Comparison of ENCODE assay signal across 24 cellular contexts in genomic region chr5:112552791-112553190, GRCh38.
"Had no signal": no experiment of that assay in that cellular context is flagged by ENCODE, and none has a peak within 500 bp of the region (broad histone marks: within the 10 kb centered on the region; RNA-seq: fewer than 3 reads in every experiment).

No MANE protein-coding gene starts in this region.

- ATAC-seq: effector memory CD8-positive, alpha-beta T cell; gastroesophageal sphincter; left cardiac atrium; lower lobe of right lung; natural killer cell; stimulated activated effector memory CD8-positive, alpha-beta T cell treated with anti-CD3 and anti-CD28 coated beads, Interleukin-12 subunit alpha, Interleukin-12 subunit beta, amount 100 ng/mL, for 72 hours; stimulated activated naive CD8-positive, alpha-beta T cell treated with anti-CD3 and anti-CD28 coated beads, Interleukin-15, Interleukin-2, amounts not matched to agents 100 U/mL and 50 U/mL, for 24 hours had no signal

- H3K27ac Mint-ChIP-seq: effector memory CD8-positive, alpha-beta T cell; memory B cell; mesothelial cell of epicardium; natural killer cell had no signal

- H3K4me1 ChIP-seq: esophagus squamous epithelium, lower lobe of right lung, testis had no signal

- H3K36me3 ChIP-seq: esophagus squamous epithelium, gastroesophageal sphincter, left ventricle myocardium inferior, lower lobe of right lung, ovary, right atrium auricular region, sigmoid colon, tibial nerve had no signal

- H3K36me3 Mint-ChIP-seq: memory B cell; mesothelial cell of epicardium; natural killer cell; stimulated activated effector memory CD8-positive, alpha-beta T cell treated with anti-CD3 and anti-CD28 coated beads, Interleukin-12 subunit alpha, Interleukin-12 subunit beta, amount 100 ng/mL, for 72 hours had no signal

- H3K4me3 ChIP-seq: esophagus squamous epithelium, gastroesophageal sphincter, left ventricle myocardium inferior, lower lobe of right lung, ovary, right atrium auricular region, sigmoid colon, testis, tibial nerve had no signal

- H3K27me3 ChIP-seq: esophagus squamous epithelium, gastroesophageal sphincter, ovary, right atrium auricular region, sigmoid colon, testis, tibial nerve had no signal

- H3K9me3 ChIP-seq: esophagus squamous epithelium, gastroesophageal sphincter, left ventricle myocardium inferior, lower lobe of right lung, ovary, right atrium auricular region, sigmoid colon, testis, tibial nerve had no signal

- H3K27ac ChIP-seq: esophagus squamous epithelium, gastroesophageal sphincter, left ventricle myocardium inferior, lower lobe of right lung, ovary, right atrium auricular region, sigmoid colon, testis, tibial nerve had no signal

- H3K9me3 Mint-ChIP-seq: effector memory CD8-positive, alpha-beta T cell; memory B cell; mesothelial cell of epicardium; natural killer cell; neural crest cell; stimulated activated effector memory CD8-positive, alpha-beta T cell treated with anti-CD3 and anti-CD28 coated beads, Interleukin-12 subunit alpha, Interleukin-12 subunit beta, amount 100 ng/mL, for 72 hours had no signal

- H3K27me3 Mint-ChIP-seq: memory B cell had no signal

- H3K4me1 Mint-ChIP-seq: stimulated activated effector memory CD8-positive, alpha-beta T cell treated with anti-CD3 and anti-CD28 coated beads, Interleukin-12 subunit alpha, Interleukin-12 subunit beta, amount 100 ng/mL, for 72 hours had no signal

- H3K4me3 Mint-ChIP-seq: effector memory CD8-positive, alpha-beta T cell; memory B cell; mesothelial cell of epicardium; natural killer cell; neural crest cell; stimulated activated effector memory CD8-positive, alpha-beta T cell treated with anti-CD3 and anti-CD28 coated beads, Interleukin-12 subunit alpha, Interleukin-12 subunit beta, amount 100 ng/mL, for 72 hours had no signal

- FAIRE-seq: small intestine had no signal

- DNase-seq: effector memory CD8-positive, alpha-beta T cell; esophagus squamous epithelium; foreskin fibroblast; glutamatergic neuron; islet precursor cell; left cardiac atrium; left ventricle myocardium inferior; lower lobe of right lung; natural killer cell; ovary; sigmoid colon; stimulated activated CD4-positive, alpha-beta T cell treated with anti-CD3 and anti-CD28 coated beads, Interleukin-12 subunit alpha, Interleukin-12 subunit beta, amount 100 ng/mL, for 4 hours; stimulated activated CD4-positive, alpha-beta T cell treated with anti-CD3 and anti-CD28 coated beads, Interleukin-2, amount 100 ng/mL, for 48 hours; stimulated activated CD8-positive, alpha-beta memory T cell treated with anti-CD3 and anti-CD28 coated beads, Interleukin-4, amount 100 ng/mL, for 48 hours; stimulated activated naive CD8-positive, alpha-beta T cell treated with anti-CD3 and anti-CD28 coated beads, Interleukin-15, Interleukin-2, amounts not matched to agents 100 U/mL and 50 U/mL, for 24 hours; testis had no signal
